Comparison of ENCODE assay signal across 16 cellular contexts in the genomic region with DNA sequence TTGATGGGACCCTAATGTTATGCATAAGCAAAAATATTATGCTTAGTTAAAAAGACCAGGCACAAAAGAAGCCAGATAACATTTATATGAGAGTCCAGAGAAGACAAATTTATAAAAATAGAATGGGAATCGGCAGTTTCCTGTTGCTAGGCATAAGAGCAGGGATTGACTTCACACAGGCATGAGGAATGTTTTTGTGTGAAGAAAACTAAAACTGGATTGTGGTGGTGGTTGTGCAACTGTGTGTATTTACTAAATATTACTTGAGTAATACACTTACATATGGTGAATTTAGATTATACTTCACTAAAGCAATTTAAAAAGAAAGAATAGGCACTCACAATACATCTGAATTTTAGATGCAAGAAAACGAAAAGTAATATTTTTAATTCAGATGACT.
DNase-seq lines count a peak whose midpoint lies in the region; ATAC-seq and TF ChIP-seq lines count a peak whose summit lies in the region.
"Had no signal": no experiment of that assay in that cellular context is flagged by ENCODE, and none has a peak within 500 bp of the region (broad histone marks: within the 10 kb centered on the region; RNA-seq: fewer than 3 reads in every experiment).

No MANE protein-coding gene starts in this region.

- no peak overlapping the region for H3K4me3 ChIP-seq in adipocyte (ENCODE audit: low read length)
- H3K4me3 ChIP-seq in fibroblast of mammary gland (ENCODE audit: control insufficient read depth, low read depth, low read length) = no peak overlapping the region
- H3K4me3 ChIP-seq: A549, BLaER1, GM12878, GM23338 had no signal

- DNase-seq in HCEC 1CT (peak; percentile 47), adipocyte (ENCODE audit: low read depth) (peak; percentile 47), fibroblast of mammary gland (ENCODE audit: low read depth) (peak; percentile 4), substantia nigra (lab: John Stamatoyannopoulos, UW) (no peak), RPMI8226 (no peak), midbrain (lab: John Stamatoyannopoulos, UW) (no peak)
- DNase-seq: AML-193; Caco-2; CD8-positive, alpha-beta memory T cell; DND-41; H7 had no signal

- H3K27me3 ChIP-seq in adipocyte (replicated peaks; ENCODE audit: control insufficient read depth, insufficient read depth, low read length) = no peaks in the 10 kb centered on the region
- H3K27me3 ChIP-seq: BLaER1 had no signal

- no peak for TF ChIP-seq CTCF in fibroblast of mammary gland (conservative IDR thresholded peaks at IDR 0.05; ENCODE audit: control insufficient read depth, insufficient read depth, low read depth, low read length)

- no peaks in the 10 kb centered on the region for H3K36me3 ChIP-seq in adipocyte (ENCODE audit: control insufficient read depth, insufficient read depth, low read length, severe bottlenecking)
- H3K36me3 ChIP-seq: BLaER1 had no signal

- no peaks in the 10 kb centered on the region for H3K9me3 ChIP-seq in adipocyte (ENCODE audit: control insufficient read depth, low read length)
- H3K9me3 ChIP-seq: A549, BLaER1, Caco-2 had no signal

- H3K4me1 ChIP-seq in adipocyte (ENCODE audit: control insufficient read depth, insufficient read depth, low read length) = no peaks in the 10 kb centered on the region
- H3K4me1 ChIP-seq: A549, Caco-2 had no signal

- H3K9ac ChIP-seq in adipocyte (ENCODE audit: low read length) = no peak overlapping the region
- H3K9ac ChIP-seq: BLaER1 had no signal

- H3K27ac ChIP-seq in substantia nigra (ENCODE audit: low read depth, low read length, poor library complexity, severe bottlenecking) = peak overlapping the region; percentile 32
- H3K27ac ChIP-seq: A549, BLaER1 had no signal

- no peak for ATAC-seq in GM21515 (IDR thresholded peaks at IDR 0.05; ENCODE audit: unreplicated experiment)
- ATAC-seq: A549, GM12878, GM23338 had no signal

Comparison
In these comparisons a context has a peak if more than half of its experiments do, and no peak if none do; other contexts are left out.
1. DNase-seq: peak in HCEC 1CT (single experiment), adipocyte (single experiment) and fibroblast of mammary gland (single experiment); none in substantia nigra (0 of 49), RPMI8226 (single experiment) and midbrain (single experiment).